In genomic region chr1:16220101-16220500, GRCh38 we compare ENCODE assay signal across 1 cellular context.
TF ChIP-seq lines count a peak whose summit lies in the region.

No MANE protein-coding gene starts in this region.

TF ChIP-seq in H1, 55 proteins besides CTCF, POLR2A, EP300 and RAD21:
- TF ChIP-seq KDM4A (IDR thresholded peaks at IDR 0.05; ENCODE audit: low read depth, low read length, severe bottlenecking): no peak
- TF ChIP-seq TAF1 (IDR thresholded peaks at IDR 0.05; ENCODE audit: low read depth, low read length): no peak
- TF ChIP-seq BCL11A (IDR thresholded peaks at IDR 0.05; ENCODE audit: low read depth in 2 of 2, low read length in 2 of 2): no peak
- TF ChIP-seq SP2 (IDR thresholded peaks at IDR 0.05; ENCODE audit: low read length): no peak
